ENCODE assay signal across 1 cellular context in the genomic region with DNA sequence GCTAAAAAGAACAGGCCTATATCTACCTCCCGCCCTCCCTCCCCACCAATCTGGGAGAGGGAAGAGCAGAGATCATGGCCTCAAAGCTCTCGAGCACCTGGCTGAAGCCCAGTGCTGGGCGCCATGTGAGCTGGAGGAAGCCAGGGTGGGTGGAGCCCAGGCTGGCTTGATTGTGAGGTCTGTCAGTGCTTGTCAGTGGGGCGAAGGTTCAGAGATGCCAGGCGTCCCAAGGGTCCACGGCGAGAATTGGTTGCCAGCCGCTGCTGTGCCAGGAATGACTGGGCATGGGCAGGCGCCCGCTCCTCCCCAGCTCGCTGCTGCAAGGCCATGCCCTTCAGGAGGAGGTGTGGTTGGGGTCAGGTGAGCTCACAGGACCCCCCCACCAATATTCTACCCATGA.
TF ChIP-seq lines count a peak whose summit lies in the region.

No MANE protein-coding gene starts in this region.

TF ChIP-seq in HCT116, 20 proteins besides CTCF, POLR2A, EP300 and RAD21 (continued from another document):
- no peak for TF ChIP-seq EZH2phosphoT487 (IDR thresholded peaks at IDR 0.05; ENCODE audit: borderline replicate concordance)
- TF ChIP-seq, protein P1, sequence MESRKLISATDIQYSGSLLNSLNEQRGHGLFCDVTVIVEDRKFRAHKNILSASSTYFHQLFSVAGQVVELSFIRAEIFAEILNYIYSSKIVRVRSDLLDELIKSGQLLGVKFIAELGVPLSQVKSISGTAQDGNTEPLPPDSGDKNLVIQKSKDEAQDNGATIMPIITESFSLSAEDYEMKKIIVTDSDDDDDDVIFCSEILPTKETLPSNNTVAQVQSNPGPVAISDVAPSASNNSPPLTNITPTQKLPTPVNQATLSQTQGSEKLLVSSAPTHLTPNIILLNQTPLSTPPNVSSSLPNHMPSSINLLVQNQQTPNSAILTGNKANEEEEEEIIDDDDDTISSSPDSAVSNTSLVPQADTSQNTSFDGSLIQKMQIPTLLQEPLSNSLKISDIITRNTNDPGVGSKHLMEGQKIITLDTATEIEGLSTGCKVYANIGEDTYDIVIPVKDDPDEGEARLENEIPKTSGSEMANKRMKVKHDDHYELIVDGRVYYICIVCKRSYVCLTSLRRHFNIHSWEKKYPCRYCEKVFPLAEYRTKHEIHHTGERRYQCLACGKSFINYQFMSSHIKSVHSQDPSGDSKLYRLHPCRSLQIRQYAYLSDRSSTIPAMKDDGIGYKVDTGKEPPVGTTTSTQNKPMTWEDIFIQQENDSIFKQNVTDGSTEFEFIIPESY (IDR thresholded peaks at IDR 0.05; ENCODE audit: extremely low read depth, insufficient replicate concordance, low read length): no peak
- no peak for TF ChIP-seq SIN3A (IDR thresholded peaks at IDR 0.05; ENCODE audit: low read depth)
- no peak for TF ChIP-seq YY1 (IDR thresholded peaks at IDR 0.05; ENCODE audit: extremely low read depth, insufficient replicate concordance, low read depth, low read length)
- no peak for TF ChIP-seq ZNF274 (IDR thresholded peaks at IDR 0.05; ENCODE audit: low read depth, low read length)
- no peak for TF ChIP-seq ELF1 (IDR thresholded peaks at IDR 0.05; ENCODE audit: borderline replicate concordance, low read depth)
- TF ChIP-seq, protein P2, sequence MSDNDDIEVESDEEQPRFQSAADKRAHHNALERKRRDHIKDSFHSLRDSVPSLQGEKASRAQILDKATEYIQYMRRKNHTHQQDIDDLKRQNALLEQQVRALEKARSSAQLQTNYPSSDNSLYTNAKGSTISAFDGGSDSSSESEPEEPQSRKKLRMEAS (IDR thresholded peaks at IDR 0.05): no peak
- TF ChIP-seq SP1 (IDR thresholded peaks at IDR 0.05; ENCODE audit: low read depth): no peak
- TF ChIP-seq TCF7L2 (IDR thresholded peaks at IDR 0.05; ENCODE audit: borderline replicate concordance, extremely low read depth, insufficient read depth, insufficient read length): no peak
- TF ChIP-seq CBX3 (IDR thresholded peaks at IDR 0.05; ENCODE audit: low read depth): no peak
- TF ChIP-seq, protein P3, sequence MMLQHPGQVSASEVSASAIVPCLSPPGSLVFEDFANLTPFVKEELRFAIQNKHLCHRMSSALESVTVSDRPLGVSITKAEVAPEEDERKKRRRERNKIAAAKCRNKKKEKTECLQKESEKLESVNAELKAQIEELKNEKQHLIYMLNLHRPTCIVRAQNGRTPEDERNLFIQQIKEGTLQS (IDR thresholded peaks at IDR 0.05): no peak
- no peak for TF ChIP-seq EZH2 (IDR thresholded peaks at IDR 0.05)
- no peak for TF ChIP-seq CEBPB (IDR thresholded peaks at IDR 0.05; ENCODE audit: low read depth)
- TF ChIP-seq FOSL1 (IDR thresholded peaks at IDR 0.05; ENCODE audit: low read depth): no peak
- no peak for TF ChIP-seq ZFX (IDR thresholded peaks at IDR 0.05)
